In genomic region chr12:58920102-58920955, GRCh38 we compare ENCODE assay signal across 9 cellular contexts. TPM values are rescaled to one million over a fixed set of nuclear protein-coding genes. Genes with fewer than 3 reads are reported as not detected.
DNase-seq lines count a peak whose midpoint lies in the region; ATAC-seq, FAIRE-seq and TF ChIP-seq lines count a peak whose summit lies in the region.
"Had no signal": no experiment of that assay in that cellular context is flagged by ENCODE, and none has a peak within 500 bp of the region (broad histone marks: within the 10 kb centered on the region; RNA-seq: fewer than 3 reads in every experiment).

Gene LRIG3, minus strand, starts transcription at chr12:58920504. Its CDS starts 269 bp downstream, at chr12:58920235.

- H3K4me1 ChIP-seq in heart right ventricle (peaks cover 7 to 43% (median 28%) of the 10 kb centered on the region in 9 donors), pancreas (peaks cover 34 to 47% (median 41%) of the 10 kb centered on the region in 3 donors)

- H3K4me3 ChIP-seq in heart right ventricle = peak within 1 kb of the TSS; percentile 73 to 95 (median 90)
- H3K4me3 ChIP-seq in pancreas = peak within 1 kb of the TSS; percentile 60 to 93 (median 66)

- H3K27me3 ChIP-seq in heart right ventricle (peaks cover 0 to 15% (median 0%) of the 10 kb centered on the region in 7 donors), pancreas (no peaks in the 10 kb centered on the region)

- TF ChIP-seq CTCF in C4-2B (conservative IDR thresholded peaks at IDR 0.05) (no peak), heart right ventricle (IDR thresholded peaks at IDR 0.05) (peak in 3 of 9 donors; percentile 8 to 35 (median 14)), pancreas (IDR thresholded peaks at IDR 0.05) (no peak)

- WGBS in heart right ventricle, 2 donors = 0 to 1% methylated on average over 79 to 80 of the region's 80 CpGs
- 0% methylated on average over 78 to 80 of the region's 80 CpGs for WGBS in pancreas, 2 donors

- no peaks in the 10 kb centered on the region for H3K9me3 ChIP-seq in heart right ventricle
- H3K9me3 ChIP-seq in pancreas = no peaks in the 10 kb centered on the region

- peak within 1 kb of the TSS; percentile 89 for H3K27ac ChIP-seq in C4-2B
- H3K27ac ChIP-seq in angular gyrus (ENCODE audit: low read depth, low read length) = peak within 1 kb of the TSS; percentile 66
- H3K27ac ChIP-seq in heart right ventricle = peak within 1 kb of the TSS; percentile 86 to 97 (median 93)
- H3K27ac ChIP-seq in pancreas = peak within 1 kb of the TSS; percentile 94 to 98 (median 94)

- H3K36me3 ChIP-seq in heart right ventricle (no peaks in the 10 kb centered on the region), pancreas (no peaks in the 10 kb centered on the region)

- ATAC-seq in GM19025 (IDR thresholded peaks at IDR 0.05; ENCODE audit: low read depth, unreplicated experiment) = peak; percentile 88
- peak; percentile 88 for ATAC-seq in HG03108 (IDR thresholded peaks at IDR 0.05; ENCODE audit: unreplicated experiment)
- peak; percentile 94 to 98 (median 96) for ATAC-seq in heart right ventricle
- peak; percentile 74 to 85 (median 84) for ATAC-seq in pancreas

- DNase-seq in NCI-H510A (lab: John Stamatoyannopoulos, UW) (peak; percentile 76), heart right ventricle (peak; percentile 90 to 92), pancreas (peak; percentile 86 to 97 (median 92))
- no peak for DNase-seq in NK-92 treated with Interleukin-12 subunit alpha and Interleukin-12 subunit beta, amount 100 ng/mL, for 24 hours (lab: John Stamatoyannopoulos, UW)

- intact Hi-C loops in heart right ventricle (cut with DNase I) = no loop called here
- intact Hi-C loops in pancreas (cut with DNase I) = no loop called here

- FAIRE-seq in pancreas (lab: Jason Lieb, UNC) = no peak
- FAIRE-seq: TTC549 had no signal

RNA-seq across cellular contexts. Expression of gene LRIG3, which starts in this region (rescaled TPM):
- 1 to 10 TPM; 3.0 to 8.5 (median 6.5) TPM for total RNA-seq in heart right ventricle
- polyA plus RNA-seq in heart right ventricle = 1 to 10 TPM; 1.8 to 3.5 TPM
- 10 to 100 TPM; 18.8 to 44.3 (median 28.5) TPM for total RNA-seq in pancreas
- 10 to 100 TPM in 1 of 2 donors, 1 to 10 TPM in 1; 7.2 to 12.8 TPM for polyA plus RNA-seq in pancreas
